Comparison of ENCODE assay signal across 18 cellular contexts in genomic region chr6:22826961-22827360, GRCh38.
A peak's percentile ranks its signal among the peaks of the same experiment; 100 is the strongest.
DNase-seq lines count a peak whose midpoint lies in the region.
"Had no signal": no experiment of that assay in that cellular context is flagged by ENCODE, and none has a peak within 500 bp of the region (broad histone marks: within the 10 kb centered on the region; RNA-seq: fewer than 3 reads in every experiment).

No MANE protein-coding gene starts in this region.

- H3K27ac ChIP-seq in SJSA1 (0 out of 2 replicates have a peak overlapping the region, but pooled peaks have one; percentile 72), caudate nucleus (ENCODE audit: low read depth, low read length) (no peak overlapping the region)
- H3K27ac ChIP-seq: neural progenitor cell had no signal

- H3K36me3 ChIP-seq in SJSA1: no peaks in the 10 kb centered on the region
- H3K36me3 ChIP-seq: neural progenitor cell had no signal

- DNase-seq in DMS53 treated with DMSO at 0.1 percent for 48 hours (lab: John Stamatoyannopoulos, UW; ENCODE audit: unreplicated experiment) (peak; percentile 25), SJSA1 (ENCODE audit: low read depth in 1 of 2, low spot score in 2 of 2) (no peak), glomerular visceral epithelial cell (ENCODE audit: extremely low spot score) (peak; percentile 62), renal cortical epithelial cell (ENCODE audit: low read depth) (peak; percentile 50), caudate nucleus (lab: John Stamatoyannopoulos, UW) (no peak), 8988T (no peak), amniotic stem cell (lab: John Stamatoyannopoulos, UW) (no peak), NCI-H82 treated with DMSO at 0.1 percent for 48 hours (lab: John Stamatoyannopoulos, UW; ENCODE audit: unreplicated experiment) (no peak)
- DNase-seq: activated B cell treated with CpG ODN at 0.5 μM for 24 hours; activated CD8-positive, alpha-beta memory T cell treated with anti-CD3 and anti-CD28 coated beads, Interleukin-2, amount 10 ng/mL, durations not matched to agents 7 days and 5 days; activated naive CD4-positive, alpha-beta T cell treated with anti-CD3 and anti-CD28 coated beads, Interleukin-2, amount 50 U/mL, for 16 hours; GOT3; hypothalamus; NCI-H2227 treated with DMSO at 0.1 percent for 48 hours; small intestine; stimulated activated naive CD4-positive, alpha-beta T cell treated with Interleukin-2 at 50 U/mL for 16 hours; SW 1271 had no signal

- H3K4me3 ChIP-seq in SJSA1: no peak overlapping the region
- H3K4me3 ChIP-seq: neural progenitor cell had no signal

- H3K27me3 ChIP-seq in SJSA1 (replicated peaks): no peaks in the 10 kb centered on the region
- H3K27me3 ChIP-seq: neural progenitor cell had no signal

- no peaks in the 10 kb centered on the region for H3K9me3 ChIP-seq in SJSA1 (replicated peaks)

- peaks cover 13% of the 10 kb centered on the region for H3K4me1 ChIP-seq in SJSA1 (replicated peaks)

Comparison
In these comparisons a context has a peak if more than half of its experiments do, and no peak if none do; other contexts are left out.
1. DNase-seq: peak in DMS53 treated with DMSO at 0.1 percent for 48 hours (single experiment), glomerular visceral epithelial cell (single experiment) and renal cortical epithelial cell (single experiment); none in SJSA1 (0 of 2), caudate nucleus (0 of 61), 8988T (single experiment), amniotic stem cell (single experiment) and NCI-H82 treated with DMSO at 0.1 percent for 48 hours (single experiment).